ENCODE assay signal across 8 cellular contexts in the genomic region with DNA sequence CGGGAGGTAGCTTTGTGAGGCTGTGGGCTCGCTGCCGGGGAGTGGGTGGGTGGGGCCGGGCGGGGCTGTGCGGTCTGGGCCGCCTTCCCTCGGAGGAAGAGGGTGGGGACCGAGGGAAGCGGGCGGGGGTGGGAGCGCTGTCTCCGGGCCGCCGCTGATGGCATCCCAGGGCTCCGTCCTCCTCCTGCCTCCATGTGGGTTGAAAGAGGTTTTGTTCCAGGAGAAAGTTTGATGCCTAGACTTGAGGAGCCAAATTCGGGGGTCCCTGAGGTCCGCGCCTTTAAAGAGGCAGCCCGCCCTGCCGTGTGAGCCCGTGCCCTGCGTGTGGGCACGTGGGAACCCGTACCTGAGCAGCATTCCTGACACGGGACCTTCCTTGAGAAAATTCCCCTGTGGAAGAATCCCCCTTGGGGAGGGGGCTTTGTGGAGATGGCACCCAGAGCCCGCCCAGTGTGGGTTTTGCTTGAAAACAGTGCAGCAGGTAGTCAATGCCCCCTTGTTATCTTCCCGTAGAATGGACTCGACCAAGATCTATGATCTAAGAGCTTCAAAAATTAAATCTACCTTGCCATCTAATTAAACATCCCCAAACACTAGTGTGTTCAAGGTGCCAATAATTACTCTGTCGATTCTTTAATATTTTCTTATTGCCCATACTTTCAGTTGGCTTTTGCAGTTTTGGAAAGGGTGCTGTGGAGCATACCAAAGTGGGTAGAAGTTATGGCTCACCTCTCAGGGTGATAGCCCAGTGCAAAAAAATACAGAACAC.
DNase-seq lines count a peak whose midpoint lies in the region; ATAC-seq, FAIRE-seq and TF ChIP-seq lines count a peak whose summit lies in the region.

No MANE protein-coding gene starts in this region.

- FAIRE-seq in keratinocyte (lab: Jason Lieb, UNC) = no peak

- no peak overlapping the region for H3K9ac ChIP-seq in keratinocyte (ENCODE audit: control insufficient read depth, extremely low read depth, insufficient read depth, low read length)

- H3K9me3 ChIP-seq in ascending aorta (no peaks in the 10 kb centered on the region), keratinocyte (ENCODE audit: control insufficient read depth, low read depth, low read length) (no peaks in the 10 kb centered on the region), thoracic aorta (no peaks in the 10 kb centered on the region)

- H3K79me2 ChIP-seq in keratinocyte (ENCODE audit: control insufficient read depth, insufficient read depth, low read length) = no peaks in the 10 kb centered on the region

- no peaks in the 10 kb centered on the region for H4K20me1 ChIP-seq in keratinocyte (ENCODE audit: control insufficient read depth, extremely low read depth, insufficient read depth, low read length)

- dilution Hi-C loops in keratinocyte (cut with MboI; ENCODE audit: extremely low pct_ligation_motif_present, low sequenced_read_pairs) = no loop called here

- no peak for TF ChIP-seq POLR2A in GM18505 (IDR thresholded peaks at IDR 0.05; ENCODE audit: borderline replicate concordance, extremely low read depth, insufficient read depth, insufficient read length)

- intact Hi-C loops in ascending aorta (cut with DNase I) = loop anchor here (2.0 to 5.0 kb wide), 2 partner anchors 50 to 465 kb away; no protein-coding TSS in a partner anchor

- ATAC-seq in GM18505 (IDR thresholded peaks at IDR 0.05; ENCODE audit: unreplicated experiment) (peak; percentile 10), HG03442 (IDR thresholded peaks at IDR 0.05; ENCODE audit: unreplicated experiment) (peak; percentile 6), thoracic aorta (ENCODE audit: insufficient number of reproducible peaks, low FRiP score, low read depth) (peak; percentile 49), GM21360 (IDR thresholded peaks at IDR 0.05; ENCODE audit: unreplicated experiment) (no peak), HG02970 (IDR thresholded peaks at IDR 0.05; ENCODE audit: low FRiP score, unreplicated experiment) (no peak)

- no peaks in the 10 kb centered on the region for H3K9me1 ChIP-seq in keratinocyte (ENCODE audit: control insufficient read depth, extremely low read depth, insufficient read depth, low read length)

- H3K4me2 ChIP-seq in keratinocyte (ENCODE audit: control insufficient read depth, extremely low read depth, insufficient read depth, low read depth, low read length) = peak overlapping the region; percentile 75

- H3K4me3 ChIP-seq in ascending aorta = peak overlapping the region; percentile 65 to 97
- H3K4me3 ChIP-seq in keratinocyte (ENCODE audit: control insufficient read depth in 2 of 3, extremely low read depth in 1 of 3, insufficient read depth in 2 of 3, low read depth in 1 of 3, low read length in 3 of 3) = peak overlapping the region; percentile 45 to 68 (median 61)
- peak overlapping the region; percentile 86 for H3K4me3 ChIP-seq in thoracic aorta

- no peaks in the 10 kb centered on the region for H3K27me3 ChIP-seq in ascending aorta
- H3K27me3 ChIP-seq in keratinocyte (ENCODE audit: control insufficient read depth, extremely low read depth, insufficient read depth, low read length) = peaks cover 10% of the 10 kb centered on the region
- H3K27me3 ChIP-seq in thoracic aorta (replicated peaks; ENCODE audit: insufficient read depth) = no peaks in the 10 kb centered on the region

- H3K36me3 ChIP-seq in ascending aorta (no peaks in the 10 kb centered on the region), keratinocyte (ENCODE audit: control insufficient read depth in 2 of 2, extremely low read depth in 1 of 2, insufficient read depth in 2 of 2, low read length in 2 of 2) (no peaks in the 10 kb centered on the region), thoracic aorta (no peaks in the 10 kb centered on the region)

- H3K4me1 ChIP-seq in ascending aorta = peaks cover 0 to 2% of the 10 kb centered on the region in 2 donors
- peaks cover 6% of the 10 kb centered on the region for H3K4me1 ChIP-seq in keratinocyte (ENCODE audit: control insufficient read depth, extremely low read depth, insufficient read depth, low read length)
- peaks cover 0 to 9% of the 10 kb centered on the region in 2 donors for H3K4me1 ChIP-seq in thoracic aorta (ENCODE audit: control insufficient read depth in 1 of 2, low read depth in 2 of 2)

- TF ChIP-seq CTCF in ascending aorta (IDR thresholded peaks at IDR 0.05) = no peak
- TF ChIP-seq CTCF in keratinocyte (optimal IDR thresholded peaks at IDR 0.05 in 1 of 3, IDR thresholded peaks at IDR 0.05 in 1 of 3, conservative IDR thresholded peaks at IDR 0.05 in 1 of 3; ENCODE audit: extremely low read depth in 1 of 3, insufficient read depth in 2 of 3, low read length in 3 of 3) = no peak
- no peak for TF ChIP-seq CTCF in thoracic aorta (IDR thresholded peaks at IDR 0.05)

- DNase-seq in ascending aorta (ENCODE audit: low spot score in 2 of 2) = no peak
- no peak for DNase-seq in keratinocyte (ENCODE audit: low read depth, low spot score)
- DNase-seq in thoracic aorta (ENCODE audit: low spot score) = no peak
- no peak for DNase-seq in NCI-H2107 treated with DMSO at 0.1 percent for 48 hours (lab: John Stamatoyannopoulos, UW; ENCODE audit: unreplicated experiment)

- peak overlapping the region; percentile 51 for H2AFZ ChIP-seq in keratinocyte (ENCODE audit: control insufficient read depth, low read length)

- peak overlapping the region; percentile 89 to 93 for H3K27ac ChIP-seq in ascending aorta
- H3K27ac ChIP-seq in keratinocyte (ENCODE audit: control insufficient read depth, insufficient read depth, low read length) = no peak overlapping the region
- H3K27ac ChIP-seq in thoracic aorta = peak overlapping the region; percentile 56 to 62

Comparison
In these comparisons a context has a peak if more than half of its experiments do, and no peak if none do; other contexts are left out.
1. ATAC-seq: peak in GM18505 (single experiment), HG03442 (single experiment) and thoracic aorta (single experiment); none in GM21360 (single experiment) and HG02970 (single experiment).
2. Peak in every context shown above with its lines, with median percentiles within 50 percentile points of each other: H3K4me3 ChIP-seq.